8 cellular contexts compared by ENCODE assay signal in genomic region chr11:128956401-128957203, GRCh38. TPM values are rescaled to one million over a fixed set of nuclear protein-coding genes. Genes with fewer than 3 reads are reported as not detected.
DNase-seq lines count a peak whose midpoint lies in the region; ATAC-seq and TF ChIP-seq lines count a peak whose summit lies in the region.

No MANE protein-coding gene starts in this region.

- no peak overlapping the region for H3K4me3 Mint-ChIP-seq in activated CD8-positive, alpha-beta T cell treated with anti-CD3 and anti-CD28 coated beads, Interleukin-2, amount 10 ng/mL, durations not matched to agents 7 days and 5 days

- H3K9me3 Mint-ChIP-seq in activated CD8-positive, alpha-beta T cell treated with anti-CD3 and anti-CD28 coated beads, Interleukin-2, amount 10 ng/mL, durations not matched to agents 7 days and 5 days (ENCODE audit: insufficient read depth), result no peaks in the 10 kb centered on the region

- H3K27me3 Mint-ChIP-seq in activated CD8-positive, alpha-beta T cell treated with anti-CD3 and anti-CD28 coated beads, Interleukin-2, amount 10 ng/mL, durations not matched to agents 7 days and 5 days (ENCODE audit: low read depth), result peaks cover 20% of the 10 kb centered on the region

- no peak overlapping the region for H3K27ac Mint-ChIP-seq in activated CD8-positive, alpha-beta T cell treated with anti-CD3 and anti-CD28 coated beads, Interleukin-2, amount 10 ng/mL, durations not matched to agents 7 days and 5 days

- no peaks in the 10 kb centered on the region for H3K4me1 Mint-ChIP-seq in activated CD8-positive, alpha-beta T cell treated with anti-CD3 and anti-CD28 coated beads, Interleukin-2, amount 10 ng/mL, durations not matched to agents 7 days and 5 days (ENCODE audit: low read depth)

- peak; percentile 67 for TF ChIP-seq CTCF in AG09309 (IDR thresholded peaks at IDR 0.05; ENCODE audit: control insufficient read depth, insufficient read depth, low read depth, low read length, missing control alignments)
- TF ChIP-seq CTCF in GM12872 (IDR thresholded peaks at IDR 0.05; ENCODE audit: insufficient read depth, low read depth, low read length), result peak; percentile 61

- H3K36me3 Mint-ChIP-seq in activated CD8-positive, alpha-beta T cell treated with anti-CD3 and anti-CD28 coated beads, Interleukin-2, amount 10 ng/mL, durations not matched to agents 7 days and 5 days (ENCODE audit: low read depth), result no peaks in the 10 kb centered on the region

- ATAC-seq in HG03139 (IDR thresholded peaks at IDR 0.05; ENCODE audit: unreplicated experiment), result peak; percentile 57
- ATAC-seq in activated CD8-positive, alpha-beta T cell treated with anti-CD3 and anti-CD28 coated beads, Interleukin-2, amount 10 ng/mL, durations not matched to agents 7 days and 5 days, result peak; percentile 44
- peak; percentile 83 to 87 for ATAC-seq in left cardiac atrium
- ATAC-seq in HG03045 (IDR thresholded peaks at IDR 0.05; ENCODE audit: unreplicated experiment), result no peak

- DNase-seq in AG09309 (ENCODE audit: low read depth) (peak; percentile 24), NCI-H2196 (lab: John Stamatoyannopoulos, UW; ENCODE audit: unreplicated experiment) (peak; percentile 76), left cardiac atrium (no peak), renal cortical epithelial cell (ENCODE audit: low read depth) (peak; percentile 74)
- peak; percentile 45 for DNase-seq in activated CD8-positive, alpha-beta T cell treated with anti-CD3 and anti-CD28 coated beads, Interleukin-2, amount 10 ng/mL, durations not matched to agents 7 days and 5 days

- no peak overlapping the region for H3K4me3 ChIP-seq in AG09309 (ENCODE audit: control insufficient read depth, low read depth, low read length)

- CTCF ChIA-PET in activated CD8-positive, alpha-beta T cell treated with anti-CD3 and anti-CD28 coated beads, Interleukin-2, amount 10 ng/mL, durations not matched to agents 7 days and 5 days (lab: Charles Lee), result interaction anchor here (0.7 to 7.8 kb wide), 25 partner anchors 9 to 799 kb away, joined by 3 to 207 read pairs (median 4); partner anchors contain the start of gene KCNJ5

- POLR2A ChIA-PET in activated CD8-positive, alpha-beta T cell treated with anti-CD3 and anti-CD28 coated beads, Interleukin-2, amount 10 ng/mL, durations not matched to agents 7 days and 5 days (lab: Charles Lee), result no interaction called here

- intact Hi-C loops in left cardiac atrium (cut with DNase I), result loop anchor here (2.0 to 10.0 kb wide), 4 partner anchors 69 to 922 kb away; no protein-coding TSS in a partner anchor

RNA-seq across cellular contexts. Expression of gene TP53AIP1, which starts 13.9 kb away (rescaled TPM):
- not detected for total RNA-seq in activated CD8-positive, alpha-beta T cell treated with anti-CD3 and anti-CD28 coated beads, Interleukin-2, amount 10 ng/mL, durations not matched to agents 7 days and 5 days
- total RNA-seq in left cardiac atrium (not detected), renal cortical epithelial cell (0.10 TPM in 1 of 2 replicates, not detected in the other)
